1 cellular context compared by ENCODE assay signal in genomic region chr15:94070341-94071275, GRCh38.
TF ChIP-seq lines count a peak whose summit lies in the region.

No MANE protein-coding gene starts in this region.

TF ChIP-seq in WTC11, 78 proteins besides CTCF, POLR2A, EP300 and RAD21 (continued from another document):
- no peak for TF ChIP-seq ZNF532 (CRISPR knock-in tag; IDR thresholded peaks at IDR 0.05; ENCODE audit: borderline replicate concordance)
- TF ChIP-seq ZNF423 (CRISPR knock-in tag; IDR thresholded peaks at IDR 0.05), result no peak
- TF ChIP-seq GTF2I (CRISPR knock-in tag; conservative IDR thresholded peaks at IDR 0.05), result no peak
- no peak for TF ChIP-seq ZNF219 (CRISPR knock-in tag; IDR thresholded peaks at IDR 0.05; ENCODE audit: borderline replicate concordance)
- no peak for TF ChIP-seq RELA (CRISPR knock-in tag; IDR thresholded peaks at IDR 0.05; ENCODE audit: borderline replicate concordance)
